In the genomic region with DNA sequence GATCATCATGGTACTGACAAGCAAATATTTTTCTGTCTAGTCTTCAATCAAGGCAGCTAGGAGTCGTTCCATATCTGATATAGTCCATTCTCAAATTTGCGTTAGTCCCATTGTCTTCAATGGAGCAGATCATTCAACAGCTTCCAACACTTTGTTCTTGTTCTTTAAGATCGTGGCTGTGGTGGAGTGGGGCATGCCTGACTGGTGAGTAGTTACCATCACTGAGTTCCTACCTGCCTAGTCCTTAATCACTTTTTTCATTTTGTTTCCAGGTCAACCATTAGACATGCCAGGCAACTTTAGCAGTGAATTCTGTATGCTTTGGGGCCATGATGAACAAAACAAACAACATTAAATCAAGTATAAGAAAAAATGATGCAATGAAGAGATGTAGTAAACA, we compare ENCODE assay signal across 32 cellular contexts.
"Had no signal": no experiment of that assay in that cellular context is flagged by ENCODE, and none has a peak within 500 bp of the region (broad histone marks: within the 10 kb centered on the region; RNA-seq: fewer than 3 reads in every experiment).

No MANE protein-coding gene starts in this region.

- H3K36me3 ChIP-seq: ascending aorta, brain microvascular endothelial cell, cardiac muscle cell, colonic mucosa, esophagus muscularis mucosa, gastrocnemius medialis, heart left ventricle, WERI-Rb-1 had no signal

- H3K4me3 ChIP-seq: ascending aorta, cardiac muscle cell, colonic mucosa, esophagus muscularis mucosa, gastrocnemius medialis, heart left ventricle had no signal

- H3K27ac Mint-ChIP-seq: activated B cell treated with CpG ODN at 0.5 μM for 24 hours; activated CD4-positive, alpha-beta memory T cell treated with anti-CD3 and anti-CD28 coated beads, Interleukin-2, amount 10 ng/mL, durations not matched to agents 7 days and 5 days; activated CD4-positive, alpha-beta T cell treated with anti-CD3 and anti-CD28 coated beads for 36 hours; activated CD4-positive, alpha-beta T cell treated with anti-CD3 and anti-CD28 coated beads, Interleukin-2, amount 10 ng/mL, durations not matched to agents 7 days and 5 days; activated naive CD4-positive, alpha-beta T cell treated with anti-CD3 and anti-CD28 coated beads, Interleukin-2, amount 10 ng/mL, durations not matched to agents 7 days and 5 days; activated naive CD4-positive, alpha-beta T cell treated with anti-CD3 and anti-CD28 coated beads, Interleukin-2, amount 50 U/mL, for 72 hours; activated naive CD8-positive, alpha-beta T cell treated with anti-CD3 and anti-CD28 coated beads, Interleukin-2, amount 10 ng/mL, durations not matched to agents 7 days and 5 days; activated T-cell treated with anti-CD3 and anti-CD28 coated beads, Interleukin-2, amount 50 U/mL, for 24 hours; activated T-cell treated with anti-CD3 and anti-CD28 coated beads, Interleukin-2, amount 50 U/mL, for 72 hours; T-helper 17 cell; T-helper 2 cell treated with Interferon-gamma antibody and Interleukin-4, amounts not matched to agents 5 μg/mL and 100 μg/mL, for 36 hours had no signal

- H3K4me1 ChIP-seq: ascending aorta, colonic mucosa, esophagus muscularis mucosa, foreskin keratinocyte, gastrocnemius medialis, heart left ventricle had no signal

- H3K9me3 Mint-ChIP-seq: activated B cell treated with CpG ODN at 0.5 μM for 24 hours; activated CD4-positive, alpha-beta memory T cell treated with anti-CD3 and anti-CD28 coated beads, Interleukin-2, amount 10 ng/mL, durations not matched to agents 7 days and 5 days; activated CD4-positive, alpha-beta T cell treated with anti-CD3 and anti-CD28 coated beads, Interleukin-2, amount 10 ng/mL, durations not matched to agents 7 days and 5 days; activated naive CD4-positive, alpha-beta T cell treated with anti-CD3 and anti-CD28 coated beads, Interleukin-2, amount 10 ng/mL, durations not matched to agents 7 days and 5 days; activated naive CD8-positive, alpha-beta T cell treated with anti-CD3 and anti-CD28 coated beads, Interleukin-2, amount 10 ng/mL, durations not matched to agents 7 days and 5 days; T-helper 2 cell treated with Interferon-gamma antibody and Interleukin-4, amounts not matched to agents 5 μg/mL and 100 μg/mL, for 36 hours had no signal

- H3K27me3 Mint-ChIP-seq: activated B cell treated with CpG ODN at 0.5 μM for 24 hours; activated CD4-positive, alpha-beta memory T cell treated with anti-CD3 and anti-CD28 coated beads, Interleukin-2, amount 10 ng/mL, durations not matched to agents 7 days and 5 days; activated CD4-positive, alpha-beta T cell treated with anti-CD3 and anti-CD28 coated beads, Interleukin-2, amount 10 ng/mL, durations not matched to agents 7 days and 5 days; activated naive CD4-positive, alpha-beta T cell treated with anti-CD3 and anti-CD28 coated beads, Interleukin-2, amount 10 ng/mL, durations not matched to agents 7 days and 5 days; activated naive CD8-positive, alpha-beta T cell treated with anti-CD3 and anti-CD28 coated beads, Interleukin-2, amount 10 ng/mL, durations not matched to agents 7 days and 5 days; activated T-cell treated with anti-CD3 and anti-CD28 coated beads, Interleukin-2, amount 50 U/mL, for 24 hours; T-helper 17 cell had no signal

- H3K9me3 ChIP-seq: ascending aorta, colonic mucosa, esophagus muscularis mucosa, gastrocnemius medialis had no signal

- DNase-seq: activated B cell treated with CpG ODN at 0.5 μM for 24 hours; activated CD4-positive, alpha-beta memory T cell treated with anti-CD3 and anti-CD28 coated beads, Interleukin-2, amount 10 ng/mL, durations not matched to agents 7 days and 5 days; activated CD4-positive, alpha-beta T cell treated with anti-CD3 and anti-CD28 coated beads for 36 hours; activated CD4-positive, alpha-beta T cell treated with anti-CD3 and anti-CD28 coated beads, Interleukin-2, amount 10 ng/mL, durations not matched to agents 7 days and 5 days; activated CD4-positive, alpha-beta T cell treated with anti-CD3 and anti-CD28 coated beads, Interleukin-2, amount 50 U/mL, for 4 hours; activated CD4-positive, CD25-positive, alpha-beta regulatory T cell treated with anti-CD3 and anti-CD28 coated beads, Interleukin-2, amount 50 U/mL, for 72 hours; activated CD8-positive, alpha-beta memory T cell treated with anti-CD3 and anti-CD28 coated beads, Interleukin-2, amount 50 U/mL, for 48 hours; activated gamma-delta T cell; activated naive CD4-positive, alpha-beta T cell; activated naive CD4-positive, alpha-beta T cell treated with anti-CD3 and anti-CD28 coated beads, Interleukin-2, amount 10 ng/mL, durations not matched to agents 7 days and 5 days; activated naive CD8-positive, alpha-beta T cell treated with anti-CD3 and anti-CD28 coated beads, Interleukin-2, amount 10 ng/mL, durations not matched to agents 7 days and 5 days; activated T-cell treated with anti-CD3 and anti-CD28 coated beads for 4 hours; activated T-cell treated with anti-CD3 and anti-CD28 coated beads, Interleukin-2, amount 50 U/mL, for 24 hours; activated T-cell treated with anti-CD3 and anti-CD28 coated beads, Interleukin-2, amount 50 U/mL, for 72 hours; brain microvascular endothelial cell; central memory CD4-positive, alpha-beta T cell; cerebellar nuclear complex; colonic mucosa; effector CD8-positive, alpha-beta T cell; foreskin keratinocyte; gastrocnemius medialis; glutamatergic neuron; heart left ventricle; T-helper 1 cell; T-helper 17 cell; T1000; WERI-Rb-1 had no signal

- H3K27me3 ChIP-seq: ascending aorta, brain microvascular endothelial cell, cardiac muscle cell, colonic mucosa, esophagus muscularis mucosa, foreskin keratinocyte, gastrocnemius medialis, heart left ventricle had no signal

- H3K27ac ChIP-seq: ascending aorta, brain microvascular endothelial cell, cardiac muscle cell, colonic mucosa, esophagus muscularis mucosa, foreskin keratinocyte, gastrocnemius medialis, heart left ventricle, WERI-Rb-1 had no signal

- H3K4me3 Mint-ChIP-seq: activated B cell treated with CpG ODN at 0.5 μM for 24 hours; activated CD4-positive, alpha-beta memory T cell treated with anti-CD3 and anti-CD28 coated beads, Interleukin-2, amount 10 ng/mL, durations not matched to agents 7 days and 5 days; activated CD4-positive, alpha-beta T cell treated with anti-CD3 and anti-CD28 coated beads for 36 hours; activated CD4-positive, alpha-beta T cell treated with anti-CD3 and anti-CD28 coated beads, Interleukin-2, amount 10 ng/mL, durations not matched to agents 7 days and 5 days; activated naive CD4-positive, alpha-beta T cell treated with anti-CD3 and anti-CD28 coated beads, Interleukin-2, amount 10 ng/mL, durations not matched to agents 7 days and 5 days; activated naive CD8-positive, alpha-beta T cell treated with anti-CD3 and anti-CD28 coated beads, Interleukin-2, amount 10 ng/mL, durations not matched to agents 7 days and 5 days; activated T-cell treated with anti-CD3 and anti-CD28 coated beads, Interleukin-2, amount 50 U/mL, for 24 hours; activated T-cell treated with anti-CD3 and anti-CD28 coated beads, Interleukin-2, amount 50 U/mL, for 72 hours; T-helper 17 cell; T-helper 2 cell treated with Interferon-gamma antibody and Interleukin-4, amounts not matched to agents 5 μg/mL and 100 μg/mL, for 36 hours had no signal

- H3K4me1 Mint-ChIP-seq: activated B cell treated with CpG ODN at 0.5 μM for 24 hours; activated CD4-positive, alpha-beta memory T cell treated with anti-CD3 and anti-CD28 coated beads, Interleukin-2, amount 10 ng/mL, durations not matched to agents 7 days and 5 days; activated CD4-positive, alpha-beta T cell treated with anti-CD3 and anti-CD28 coated beads for 36 hours; activated CD4-positive, alpha-beta T cell treated with anti-CD3 and anti-CD28 coated beads, Interleukin-2, amount 10 ng/mL, durations not matched to agents 7 days and 5 days; activated naive CD4-positive, alpha-beta T cell treated with anti-CD3 and anti-CD28 coated beads, Interleukin-2, amount 10 ng/mL, durations not matched to agents 7 days and 5 days; activated naive CD8-positive, alpha-beta T cell treated with anti-CD3 and anti-CD28 coated beads, Interleukin-2, amount 10 ng/mL, durations not matched to agents 7 days and 5 days; T-helper 17 cell had no signal

- H3K36me3 Mint-ChIP-seq: activated naive CD4-positive, alpha-beta T cell treated with anti-CD3 and anti-CD28 coated beads, Interleukin-2, amount 10 ng/mL, durations not matched to agents 7 days and 5 days; activated naive CD4-positive, alpha-beta T cell treated with anti-CD3 and anti-CD28 coated beads, Interleukin-2, amount 50 U/mL, for 72 hours; activated naive CD8-positive, alpha-beta T cell treated with anti-CD3 and anti-CD28 coated beads, Interleukin-2, amount 10 ng/mL, durations not matched to agents 7 days and 5 days had no signal
